Comparison of ENCODE assay signal across 9 cellular contexts in genomic region chr20:24773751-24774201, GRCh38.
A peak's percentile ranks its signal among the peaks of the same experiment; 100 is the strongest.
DNase-seq lines count a peak whose midpoint lies in the region; ATAC-seq and TF ChIP-seq lines count a peak whose summit lies in the region.
"Had no signal": no experiment of that assay in that cellular context is flagged by ENCODE, and none has a peak within 500 bp of the region (broad histone marks: within the 10 kb centered on the region; RNA-seq: fewer than 3 reads in every experiment).

No MANE protein-coding gene starts in this region.

- ATAC-seq in GM21619 (IDR thresholded peaks at IDR 0.05; ENCODE audit: unreplicated experiment) = peak; percentile 75

- no peaks in the 10 kb centered on the region for H3K36me3 ChIP-seq in effector memory CD4-positive, alpha-beta T cell (ENCODE audit: control insufficient read depth, insufficient read depth, low read length)

- no peak for TF ChIP-seq CTCF in GM10266 (IDR thresholded peaks at IDR 0.05; ENCODE audit: control insufficient read depth, insufficient read depth, low read depth, missing control alignments)

- H3K27ac ChIP-seq in effector memory CD4-positive, alpha-beta T cell (ENCODE audit: insufficient read depth, low read length, poor library complexity, severe bottlenecking) = no peak overlapping the region
- H3K27ac ChIP-seq: parathyroid adenoma had no signal

- H3K4me1 ChIP-seq in effector memory CD4-positive, alpha-beta T cell (ENCODE audit: control insufficient read depth, insufficient read depth, low read length, poor library complexity, severe bottlenecking) = no peaks in the 10 kb centered on the region
- H3K4me1 ChIP-seq: parathyroid adenoma had no signal

- no peaks in the 10 kb centered on the region for H3K9me3 ChIP-seq in effector memory CD4-positive, alpha-beta T cell (ENCODE audit: control insufficient read depth, low read length)

- DNase-seq in ELR (ENCODE audit: low read depth) = peak; percentile 84
- peak; percentile 12 for DNase-seq in NCI-H69 (lab: John Stamatoyannopoulos, UW)
- DNase-seq in hepatic stellate cell (ENCODE audit: low spot score) = peak; percentile 63
- DNase-seq in GM10266 (ENCODE audit: extremely low spot score) = no peak
- no peak for DNase-seq in effector memory CD4-positive, alpha-beta T cell
- DNase-seq in DMS79 (lab: John Stamatoyannopoulos, UW) = no peak
- no peak for DNase-seq in medulla oblongata (ENCODE audit: extremely low spot score)

- H3K4me3 ChIP-seq in effector memory CD4-positive, alpha-beta T cell (ENCODE audit: insufficient read depth, low read depth, low read length, poor library complexity, severe bottlenecking) = no peak overlapping the region

- no peaks in the 10 kb centered on the region for H3K27me3 ChIP-seq in effector memory CD4-positive, alpha-beta T cell (replicated peaks; ENCODE audit: control insufficient read depth, insufficient read depth, low read length, poor library complexity, severe bottlenecking)

Comparison
In these comparisons a context has a peak if more than half of its experiments do, and no peak if none do; other contexts are left out.
1. DNase-seq: peak in ELR (single experiment), NCI-H69 (single experiment) and hepatic stellate cell (single experiment); none in GM10266 (single experiment), effector memory CD4-positive, alpha-beta T cell (0 of 3), DMS79 (single experiment) and medulla oblongata (single experiment).